23 cellular contexts compared by ENCODE assay signal in the genomic region with DNA sequence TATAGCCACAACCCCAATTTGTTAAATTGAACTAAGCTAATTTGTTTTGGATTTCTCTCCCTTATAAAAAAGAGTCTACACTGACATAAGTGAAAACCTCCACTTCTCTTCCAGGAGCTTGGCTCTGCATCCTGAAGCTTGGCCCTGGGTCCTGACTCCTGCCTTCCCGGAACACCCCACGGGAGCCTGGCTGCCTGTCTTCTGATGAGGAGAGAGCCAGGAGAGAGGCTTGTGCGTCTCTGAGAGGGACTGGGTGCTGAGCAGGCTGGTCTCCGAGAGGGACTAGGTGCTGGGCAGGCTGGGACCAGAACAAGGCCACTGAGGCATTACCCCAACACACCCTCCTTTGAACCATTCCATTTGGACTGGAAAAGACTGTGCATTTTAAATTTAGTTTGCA. TPM values are rescaled to one million over a fixed set of nuclear protein-coding genes. Genes with fewer than 3 reads are reported as not detected.
"Had no signal": no experiment of that assay in that cellular context is flagged by ENCODE, and none has a peak within 500 bp of the region (broad histone marks: within the 10 kb centered on the region; RNA-seq: fewer than 3 reads in every experiment).

No MANE protein-coding gene starts in this region.

- H3K27me3 ChIP-seq: adrenal gland, Peyer's patch had no signal

- H3K4me3 Mint-ChIP-seq: activated CD8-positive, alpha-beta T cell treated with anti-CD3 and anti-CD28 coated beads, Interleukin-2, amount 10 ng/mL, durations not matched to agents 7 days and 5 days; activated naive CD8-positive, alpha-beta T cell treated with anti-CD3 and anti-CD28 coated beads, Interleukin-2, amount 10 ng/mL, durations not matched to agents 7 days and 5 days; WTC11 had no signal

- H3K27ac Mint-ChIP-seq: activated CD8-positive, alpha-beta T cell treated with anti-CD3 and anti-CD28 coated beads, Interleukin-2, amount 10 ng/mL, durations not matched to agents 7 days and 5 days; activated naive CD8-positive, alpha-beta T cell treated with anti-CD3 and anti-CD28 coated beads, Interleukin-2, amount 10 ng/mL, durations not matched to agents 7 days and 5 days; T-helper 17 cell; WTC11 had no signal

- H3K9me3 Mint-ChIP-seq: activated naive CD8-positive, alpha-beta T cell treated with anti-CD3 and anti-CD28 coated beads, Interleukin-2, amount 10 ng/mL, durations not matched to agents 7 days and 5 days; WTC11 had no signal

- H3K9me3 ChIP-seq: adrenal gland, Peyer's patch had no signal

- H3K4me3 ChIP-seq: adrenal gland, Peyer's patch had no signal

- H3K27ac ChIP-seq: adrenal gland, Peyer's patch, RWPE1 had no signal

- FAIRE-seq: bronchial epithelial cell had no signal

- H3K36me3 Mint-ChIP-seq: activated naive CD8-positive, alpha-beta T cell treated with anti-CD3 and anti-CD28 coated beads, Interleukin-2, amount 10 ng/mL, durations not matched to agents 7 days and 5 days; WTC11 had no signal

- ATAC-seq: activated CD8-positive, alpha-beta T cell treated with anti-CD3 and anti-CD28 coated beads, Interleukin-2, amount 10 ng/mL, durations not matched to agents 7 days and 5 days; T-helper 17 cell; WTC11 had no signal

- DNase-seq: activated CD4-positive, alpha-beta T cell treated with anti-CD3 and anti-CD28 coated beads for 48 hours; activated CD4-positive, alpha-beta T cell treated with anti-CD3 and anti-CD28 coated beads, Interleukin-2, amount 50 U/mL, for 4 hours; activated CD4-positive, CD25-positive, alpha-beta regulatory T cell treated with anti-CD3 and anti-CD28 coated beads, Interleukin-2, amount 50 U/mL, for 72 hours; activated CD8-positive, alpha-beta memory T cell treated with anti-CD3 and anti-CD28 coated beads, Interleukin-2, amount 50 U/mL, for 48 hours; activated CD8-positive, alpha-beta T cell treated with anti-CD3 and anti-CD28 coated beads, Interleukin-2, amount 10 ng/mL, durations not matched to agents 7 days and 5 days; activated naive CD4-positive, alpha-beta T cell treated with anti-CD3 and anti-CD28 coated beads, Interleukin-2, amount 50 U/mL, for 16 hours; activated naive CD8-positive, alpha-beta T cell treated with anti-CD3 and anti-CD28 coated beads, Interleukin-2, amount 10 ng/mL, durations not matched to agents 7 days and 5 days; activated T-cell treated with anti-CD3 and anti-CD28 coated beads, Interleukin-2, amount 50 U/mL, for 1 hour; adrenal gland; anterior cingulate cortex; MM.1S; NCI-H1105; NCI-H1436; NCI-H1694 treated with DMSO at 0.1 percent for 48 hours; NCI-H2081; NCI-H510A treated with DMSO at 0.1 percent for 48 hours; Peyer's patch; SHP77 treated with DMSO at 0.1 percent for 48 hours; T-helper 17 cell; T-helper 9 cell had no signal

- H3K36me3 ChIP-seq: adrenal gland, Peyer's patch had no signal

RNA-seq across cellular contexts. Expression of gene PTGES, which starts 6.5 kb away (rescaled TPM):
- total RNA-seq: activated CD8-positive, alpha-beta T cell treated with anti-CD3 and anti-CD28 coated beads, Interleukin-2, amount 10 ng/mL, durations not matched to agents 7 days and 5 days; activated naive CD8-positive, alpha-beta T cell treated with anti-CD3 and anti-CD28 coated beads, Interleukin-2, amount 10 ng/mL, durations not matched to agents 7 days and 5 days had no signal
